In genomic region chr3:33575313-33575712, GRCh38 we compare ENCODE assay signal across 16 cellular contexts.
"Had no signal": no experiment of that assay in that cellular context is flagged by ENCODE, and none has a peak within 500 bp of the region (broad histone marks: within the 10 kb centered on the region; RNA-seq: fewer than 3 reads in every experiment).

No MANE protein-coding gene starts in this region.

- H3K27me3 Mint-ChIP-seq: activated naive CD8-positive, alpha-beta T cell treated with anti-CD3 and anti-CD28 coated beads for 36 hours; progenitor cell of endocrine pancreas; type B pancreatic cell had no signal

- DNase-seq: activated CD4-positive, alpha-beta T cell treated with anti-CD3 and anti-CD28 coated beads for 4 hours; activated CD4-positive, alpha-beta T cell treated with anti-CD3 and anti-CD28 coated beads, Interleukin-2, amount 50 U/mL, for 48 hours; activated CD4-positive, CD25-positive, alpha-beta regulatory T cell; activated CD8-positive, alpha-beta memory T cell treated with anti-CD3 and anti-CD28 coated beads, Interleukin-2, amount 50 U/mL, for 48 hours; activated naive CD4-positive, alpha-beta T cell treated with Interleukin-2 at 50 U/mL for 16 hours; activated naive CD8-positive, alpha-beta T cell treated with anti-CD3 and anti-CD28 coated beads for 36 hours; activated T-cell treated with anti-CD3 and anti-CD28 coated beads, Interleukin-2, amount 50 U/mL, for 48 hours; central memory CD4-positive, alpha-beta T cell; effector memory CD4-positive, alpha-beta T cell; natural killer cell; spleen; stimulated activated CD4-positive, alpha-beta T cell treated with anti-CD3 and anti-CD28 coated beads, Interleukin-4, amount 100 ng/mL, for 24 hours; stimulated activated naive CD4-positive, alpha-beta T cell treated with Interleukin-2 at 50 U/mL for 16 hours; T-helper 1 cell had no signal

- H3K4me1 Mint-ChIP-seq: activated naive CD8-positive, alpha-beta T cell treated with anti-CD3 and anti-CD28 coated beads for 36 hours; natural killer cell had no signal

- ATAC-seq: natural killer cell had no signal

- H3K9me3 Mint-ChIP-seq: activated naive CD8-positive, alpha-beta T cell treated with anti-CD3 and anti-CD28 coated beads for 36 hours; natural killer cell had no signal

- H3K4me3 Mint-ChIP-seq: activated naive CD8-positive, alpha-beta T cell treated with anti-CD3 and anti-CD28 coated beads for 36 hours; natural killer cell; type B pancreatic cell had no signal

- H3K27ac Mint-ChIP-seq: activated naive CD8-positive, alpha-beta T cell treated with anti-CD3 and anti-CD28 coated beads for 36 hours; natural killer cell; progenitor cell of endocrine pancreas; type B pancreatic cell had no signal
